Comparison of ENCODE assay signal across 9 cellular contexts in genomic region chr1:21594935-21595897, GRCh38.
DNase-seq lines count a peak whose midpoint lies in the region; ATAC-seq and TF ChIP-seq lines count a peak whose summit lies in the region.
"Had no signal": no experiment of that assay in that cellular context is flagged by ENCODE, and none has a peak within 500 bp of the region (broad histone marks: within the 10 kb centered on the region; RNA-seq: fewer than 3 reads in every experiment).

No MANE protein-coding gene starts in this region.

- H3K4me1 Mint-ChIP-seq in T-helper 2 cell treated with Interferon-gamma antibody and Interleukin-4, amounts not matched to agents 5 μg/mL and 100 μg/mL, for 36 hours (ENCODE audit: low read depth), result no peaks in the 10 kb centered on the region

- H3K4me3 ChIP-seq in DND-41 (ENCODE audit: low read depth in 1 of 2, low read length in 2 of 2) (no peak overlapping the region), mammary epithelial cell (replicated peaks in 1 of 3; ENCODE audit: insufficient read depth in 1 of 3, low read depth in 2 of 3, low read length in 3 of 3) (no peak overlapping the region), left lung (no peak overlapping the region)

- no peak overlapping the region for H3K27ac ChIP-seq in DND-41 (ENCODE audit: low read length)
- H3K27ac ChIP-seq in mammary epithelial cell (ENCODE audit: insufficient read depth, low read depth, low read length), result no peak overlapping the region
- no peak overlapping the region for H3K27ac ChIP-seq in left lung

- peak; percentile 74 for ATAC-seq in DND-41 (ENCODE audit: insufficient read depth, low read depth)
- ATAC-seq in left lung, result peak; percentile 48
- ATAC-seq in HG03469 (IDR thresholded peaks at IDR 0.05; ENCODE audit: unreplicated experiment), result no peak
- ATAC-seq: naive thymus-derived CD4-positive, alpha-beta T cell had no signal

- TF ChIP-seq CTCF in DND-41 (IDR thresholded peaks at IDR 0.05; ENCODE audit: borderline replicate concordance, extremely low read depth, low read length, poor library complexity, severe bottlenecking), result peak; percentile 83
- peak; percentile 81 for TF ChIP-seq CTCF in mammary epithelial cell (conservative IDR thresholded peaks at IDR 0.05 in 1 of 2, IDR thresholded peaks at IDR 0.05 in 1 of 2; ENCODE audit: extremely low read depth in 1 of 2, insufficient read depth in 1 of 2, low read depth in 1 of 2, low read length in 2 of 2)
- TF ChIP-seq CTCF in left lung (IDR thresholded peaks at IDR 0.05), result peak; percentile 49 to 77

- no peaks in the 10 kb centered on the region for H3K27me3 ChIP-seq in DND-41 (ENCODE audit: insufficient read depth, low read length, poor library complexity)
- no peaks in the 10 kb centered on the region for H3K27me3 ChIP-seq in mammary epithelial cell (ENCODE audit: insufficient read depth, low read length)
- peaks cover 0 to 48% of the 10 kb centered on the region in 2 donors for H3K27me3 ChIP-seq in left lung

- H3K27ac Mint-ChIP-seq in T-helper 2 cell treated with Interferon-gamma antibody and Interleukin-4, amounts not matched to agents 5 μg/mL and 100 μg/mL, for 36 hours, result no peak overlapping the region
- H3K27ac Mint-ChIP-seq: naive thymus-derived CD4-positive, alpha-beta T cell had no signal

- no peak overlapping the region for H2AFZ ChIP-seq in DND-41 (ENCODE audit: low read depth, low read length)
- H2AFZ ChIP-seq in mammary epithelial cell (ENCODE audit: low read depth, low read length), result no peak overlapping the region

- 31% methylated on average over 13 of the region's 26 CpGs for WGBS in mammary epithelial cell (ENCODE audit: low coverage, missing lambda C conversion rate)

- no TSS peak for BruUV-seq in mammary epithelial cell (replicated peaks; lab: Mats Ljungman, UMichigan)

- no peaks in the 10 kb centered on the region for H3K4me1 ChIP-seq in DND-41 (ENCODE audit: insufficient read depth, low read length)
- peaks cover 9% of the 10 kb centered on the region for H3K4me1 ChIP-seq in mammary epithelial cell (ENCODE audit: insufficient read depth, low read length)
- peaks cover 0 to 9% of the 10 kb centered on the region in 2 donors for H3K4me1 ChIP-seq in left lung

- H3K36me3 ChIP-seq in DND-41 (ENCODE audit: insufficient read depth, low read length) (no peaks in the 10 kb centered on the region), mammary epithelial cell (ENCODE audit: insufficient read depth, low read length) (no peaks in the 10 kb centered on the region), left lung (no peaks in the 10 kb centered on the region)

- H3K9me3 ChIP-seq in DND-41 (ENCODE audit: insufficient read depth, low read length, severe bottlenecking), result no peaks in the 10 kb centered on the region
- H3K9me3 ChIP-seq in mammary epithelial cell (replicated peaks; ENCODE audit: insufficient read depth, low read length), result no peaks in the 10 kb centered on the region
- H3K9me3 ChIP-seq in left lung, result no peaks in the 10 kb centered on the region

- H3K79me2 ChIP-seq in DND-41 (ENCODE audit: insufficient read depth, low read length) (no peaks in the 10 kb centered on the region), mammary epithelial cell (ENCODE audit: insufficient read depth, low read length) (no peaks in the 10 kb centered on the region)

- H3K36me3 Mint-ChIP-seq in T-helper 2 cell treated with Interferon-gamma antibody and Interleukin-4, amounts not matched to agents 5 μg/mL and 100 μg/mL, for 36 hours (ENCODE audit: low read depth), result no peaks in the 10 kb centered on the region
- H3K36me3 Mint-ChIP-seq: naive thymus-derived CD4-positive, alpha-beta T cell had no signal

- H3K4me2 ChIP-seq in DND-41 (ENCODE audit: insufficient read depth, low read length) (no peak overlapping the region), mammary epithelial cell (ENCODE audit: insufficient read depth, low read depth, low read length) (no peak overlapping the region)

- H4K20me1 ChIP-seq in DND-41 (ENCODE audit: insufficient read depth, low read length) (peaks cover 14% of the 10 kb centered on the region), mammary epithelial cell (ENCODE audit: insufficient read depth, low read length) (no peaks in the 10 kb centered on the region)

- dilution Hi-C loops in mammary epithelial cell (cut with HindIII; ENCODE audit: low sequenced_read_pairs), result no loop called here

- H3K9ac ChIP-seq in DND-41 (ENCODE audit: low read depth, low read length) (no peak overlapping the region), mammary epithelial cell (ENCODE audit: insufficient read depth, low read length) (no peak overlapping the region)

- intact Hi-C loops in mammary epithelial cell (cut with micrococcal nuclease) (loop anchor here (1.0 to 5.0 kb wide), 3 partner anchors 64 to 225 kb away; no protein-coding TSS in a partner anchor), left lung (cut with DNase I) (loop anchor here in 1 of 2 donors (10.0 kb wide), 1 partner anchor 90 kb away; the partner anchor contains the start of gene ALPL)

- in situ Hi-C loops in mammary epithelial cell (cut with MboI; ENCODE audit: low sequenced_read_pairs in 2 of 2), result no loop called here

- DNase-seq in DND-41 (peak; percentile 69), HUDEP-2 (lab: John Stamatoyannopoulos, UW; ENCODE audit: unreplicated experiment in 76 of 76) (peak in 64 of 76 experiments; percentile 6 to 74 (median 49)), mammary epithelial cell (peak; percentile 26), left lung (peak; percentile 67 to 94), NCI-H510A treated with DMSO at 0.1 percent for 48 hours (lab: John Stamatoyannopoulos, UW) (no peak)
- peak; percentile 25 for DNase-seq in T-helper 2 cell treated with Interferon-gamma antibody and Interleukin-4, amounts not matched to agents 5 μg/mL and 100 μg/mL, for 36 hours (ENCODE audit: low spot score)
- peak; percentile 38 for DNase-seq in stimulated activated CD8-positive, alpha-beta memory T cell treated with anti-CD3 and anti-CD28 coated beads, Interleukin-7, amount 100 ng/mL, for 24 hours (ENCODE audit: low read depth)

- CTCF ChIA-PET in mammary epithelial cell (lab: Charles Lee; ENCODE audit: low non-redundant PET), result no interaction called here

- no peak overlapping the region for H3K4me3 Mint-ChIP-seq in T-helper 2 cell treated with Interferon-gamma antibody and Interleukin-4, amounts not matched to agents 5 μg/mL and 100 μg/mL, for 36 hours
- H3K4me3 Mint-ChIP-seq: naive thymus-derived CD4-positive, alpha-beta T cell had no signal

- no peaks in the 10 kb centered on the region for H3K27me3 Mint-ChIP-seq in T-helper 2 cell treated with Interferon-gamma antibody and Interleukin-4, amounts not matched to agents 5 μg/mL and 100 μg/mL, for 36 hours (ENCODE audit: low read depth)

- no peaks in the 10 kb centered on the region for H3K9me3 Mint-ChIP-seq in T-helper 2 cell treated with Interferon-gamma antibody and Interleukin-4, amounts not matched to agents 5 μg/mL and 100 μg/mL, for 36 hours
